Comparison of ENCODE assay signal across 20 cellular contexts in genomic region chr6:138492113-138492512, GRCh38. TPM values are rescaled to one million over a fixed set of nuclear protein-coding genes. Genes with fewer than 3 reads are reported as not detected.
DNase-seq lines count a peak whose midpoint lies in the region; ATAC-seq and TF ChIP-seq lines count a peak whose summit lies in the region.
"Had no signal": no experiment of that assay in that cellular context is flagged by ENCODE, and none has a peak within 500 bp of the region (broad histone marks: within the 10 kb centered on the region; RNA-seq: fewer than 3 reads in every experiment).

No MANE protein-coding gene starts in this region.

- H3K27me3 ChIP-seq in esophagus muscularis mucosa (no peaks in the 10 kb centered on the region), lower lobe of right lung (ENCODE audit: low read depth) (no peaks in the 10 kb centered on the region)
- H3K27me3 ChIP-seq: colonic mucosa, MG63, ovary had no signal

- no peaks in the 10 kb centered on the region for H3K27me3 Mint-ChIP-seq in progenitor cell of endocrine pancreas
- H3K27me3 Mint-ChIP-seq in activated CD8-positive, alpha-beta memory T cell treated with anti-CD3 and anti-CD28 coated beads, Interleukin-2, amount 10 ng/mL, durations not matched to agents 7 days and 5 days, result peaks cover 29% of the 10 kb centered on the region
- H3K27me3 Mint-ChIP-seq: activated CD4-positive, alpha-beta memory T cell treated with anti-CD3 and anti-CD28 coated beads for 36 hours had no signal

- H3K36me3 ChIP-seq in esophagus muscularis mucosa (peaks cover 0 to 9% (median 0%) of the 10 kb centered on the region in 4 donors), lower lobe of right lung (peaks cover 13% of the 10 kb centered on the region)
- H3K36me3 ChIP-seq: colonic mucosa, MG63, ovary had no signal

- no peak for TF ChIP-seq POLR2A in esophagus muscularis mucosa (IDR thresholded peaks at IDR 0.05; ENCODE audit: low read depth)

- ATAC-seq in lower lobe of right lung, result no peak
- ATAC-seq in activated CD8-positive, alpha-beta memory T cell treated with anti-CD3 and anti-CD28 coated beads, Interleukin-2, amount 10 ng/mL, durations not matched to agents 7 days and 5 days, result no peak
- no peak for ATAC-seq in GM21528 (IDR thresholded peaks at IDR 0.05; ENCODE audit: low FRiP score, unreplicated experiment)
- ATAC-seq: activated naive CD4-positive, alpha-beta T cell treated with anti-CD3 and anti-CD28 coated beads, Interleukin-2, amount 50 U/mL, for 72 hours; activated T-cell treated with anti-CD3 and anti-CD28 coated beads, Interleukin-2, amount 50 U/mL, for 72 hours had no signal

- CTCF ChIA-PET in activated CD8-positive, alpha-beta memory T cell treated with anti-CD3 and anti-CD28 coated beads, Interleukin-2, amount 10 ng/mL, durations not matched to agents 7 days and 5 days (lab: Charles Lee), result no interaction called here

- intact Hi-C loops in esophagus muscularis mucosa (cut with DNase I), result no loop called here
- intact Hi-C loops in lower lobe of right lung (cut with DNase I), result no loop called here

- DNase-seq in NCI-H748 (lab: John Stamatoyannopoulos, UW; ENCODE audit: unreplicated experiment) (peak; percentile 39), NCI-H748 treated with DMSO at 0.1 percent for 48 hours (lab: John Stamatoyannopoulos, UW) (no peak), NCI-H345 treated with DMSO at 0.1 percent for 48 hours (lab: John Stamatoyannopoulos, UW; ENCODE audit: unreplicated experiment) (peak; percentile 62), esophagus muscularis mucosa (ENCODE audit: extremely low spot score) (no peak), progenitor cell of endocrine pancreas (ENCODE audit: low spot score, unreplicated experiment) (no peak), lower lobe of right lung (no peak)
- no peak for DNase-seq in activated CD8-positive, alpha-beta memory T cell treated with anti-CD3 and anti-CD28 coated beads, Interleukin-2, amount 10 ng/mL, durations not matched to agents 7 days and 5 days
- DNase-seq: ACHN; activated CD4-positive, alpha-beta memory T cell treated with anti-CD3 and anti-CD28 coated beads for 36 hours; activated T-cell treated with anti-CD3 and anti-CD28 coated beads, Interleukin-2, amount 50 U/mL, for 72 hours; colonic mucosa; DMS53; MG63; ovary; SIG-M5; WERI-Rb-1 had no signal

- H3K27ac ChIP-seq in esophagus muscularis mucosa (replicated peaks in 1 of 4), result peak overlapping the region; percentile 49 to 79 (median 72)
- H3K27ac ChIP-seq in lower lobe of right lung, result no peak overlapping the region
- H3K27ac ChIP-seq: colonic mucosa, ovary, WERI-Rb-1 had no signal

- H3K4me3 ChIP-seq in esophagus muscularis mucosa, result no peak overlapping the region
- no peak overlapping the region for H3K4me3 ChIP-seq in lower lobe of right lung
- H3K4me3 ChIP-seq: colonic mucosa, MG63, ovary had no signal

- TF ChIP-seq CTCF in esophagus muscularis mucosa (IDR thresholded peaks at IDR 0.05) (no peak), progenitor cell of endocrine pancreas (IDR thresholded peaks at IDR 0.05; ENCODE audit: unreplicated experiment) (no peak), lower lobe of right lung (IDR thresholded peaks at IDR 0.05) (no peak)

- no peak overlapping the region for H3K4me3 Mint-ChIP-seq in progenitor cell of endocrine pancreas (ENCODE audit: low read depth)
- no peak overlapping the region for H3K4me3 Mint-ChIP-seq in activated CD8-positive, alpha-beta memory T cell treated with anti-CD3 and anti-CD28 coated beads, Interleukin-2, amount 10 ng/mL, durations not matched to agents 7 days and 5 days
- H3K4me3 Mint-ChIP-seq: activated CD4-positive, alpha-beta memory T cell treated with anti-CD3 and anti-CD28 coated beads for 36 hours; activated T-cell treated with anti-CD3 and anti-CD28 coated beads, Interleukin-2, amount 50 U/mL, for 72 hours; CD14-positive monocyte; stimulated activated naive CD8-positive, alpha-beta T cell treated with anti-CD3 and anti-CD28 coated beads, Interleukin-15, Interleukin-2, amounts not matched to agents 100 ng/mL and 50 ng/mL, for 24 hours had no signal

- TF ChIP-seq EP300 in esophagus muscularis mucosa (IDR thresholded peaks at IDR 0.05), result no peak

- no peaks in the 10 kb centered on the region for H3K9me3 Mint-ChIP-seq in progenitor cell of endocrine pancreas (ENCODE audit: low read depth)
- H3K9me3 Mint-ChIP-seq in activated CD8-positive, alpha-beta memory T cell treated with anti-CD3 and anti-CD28 coated beads, Interleukin-2, amount 10 ng/mL, durations not matched to agents 7 days and 5 days (ENCODE audit: low read depth), result no peaks in the 10 kb centered on the region
- H3K9me3 Mint-ChIP-seq: activated CD4-positive, alpha-beta memory T cell treated with anti-CD3 and anti-CD28 coated beads for 36 hours; activated naive CD4-positive, alpha-beta T cell treated with anti-CD3 and anti-CD28 coated beads, Interleukin-2, amount 50 U/mL, for 72 hours; activated T-cell treated with anti-CD3 and anti-CD28 coated beads, Interleukin-2, amount 50 U/mL, for 72 hours; stimulated activated naive CD8-positive, alpha-beta T cell treated with anti-CD3 and anti-CD28 coated beads, Interleukin-15, Interleukin-2, amounts not matched to agents 100 ng/mL and 50 ng/mL, for 24 hours had no signal

- WGBS in esophagus muscularis mucosa, result 62% methylated on average over 4 of the region's 4 CpGs

- H3K27ac Mint-ChIP-seq in progenitor cell of endocrine pancreas, result peak overlapping the region; percentile 92
- H3K27ac Mint-ChIP-seq in activated CD8-positive, alpha-beta memory T cell treated with anti-CD3 and anti-CD28 coated beads, Interleukin-2, amount 10 ng/mL, durations not matched to agents 7 days and 5 days, result no peak overlapping the region
- H3K27ac Mint-ChIP-seq: activated CD4-positive, alpha-beta memory T cell treated with anti-CD3 and anti-CD28 coated beads for 36 hours; activated naive CD4-positive, alpha-beta T cell treated with anti-CD3 and anti-CD28 coated beads, Interleukin-2, amount 50 U/mL, for 72 hours; activated T-cell treated with anti-CD3 and anti-CD28 coated beads, Interleukin-2, amount 50 U/mL, for 72 hours; CD14-positive monocyte; stimulated activated naive CD8-positive, alpha-beta T cell treated with anti-CD3 and anti-CD28 coated beads, Interleukin-15, Interleukin-2, amounts not matched to agents 100 ng/mL and 50 ng/mL, for 24 hours had no signal

- H3K9me3 ChIP-seq in esophagus muscularis mucosa, result no peaks in the 10 kb centered on the region
- no peaks in the 10 kb centered on the region for H3K9me3 ChIP-seq in lower lobe of right lung
- H3K9me3 ChIP-seq: colonic mucosa, MG63, ovary had no signal

- peaks cover 26% of the 10 kb centered on the region for H3K36me3 Mint-ChIP-seq in progenitor cell of endocrine pancreas (ENCODE audit: insufficient read depth)
- no peaks in the 10 kb centered on the region for H3K36me3 Mint-ChIP-seq in activated CD8-positive, alpha-beta memory T cell treated with anti-CD3 and anti-CD28 coated beads, Interleukin-2, amount 10 ng/mL, durations not matched to agents 7 days and 5 days
- H3K36me3 Mint-ChIP-seq: activated CD4-positive, alpha-beta memory T cell treated with anti-CD3 and anti-CD28 coated beads for 36 hours; activated naive CD4-positive, alpha-beta T cell treated with anti-CD3 and anti-CD28 coated beads, Interleukin-2, amount 50 U/mL, for 72 hours had no signal

- peaks cover 38% of the 10 kb centered on the region for H3K4me1 Mint-ChIP-seq in progenitor cell of endocrine pancreas (ENCODE audit: low read depth)
- no peaks in the 10 kb centered on the region for H3K4me1 Mint-ChIP-seq in activated CD8-positive, alpha-beta memory T cell treated with anti-CD3 and anti-CD28 coated beads, Interleukin-2, amount 10 ng/mL, durations not matched to agents 7 days and 5 days

- H3K4me1 ChIP-seq in esophagus muscularis mucosa, result peaks cover 19 to 47% (median 40%) of the 10 kb centered on the region in 4 donors
- no peaks in the 10 kb centered on the region for H3K4me1 ChIP-seq in lower lobe of right lung

RNA-seq across cellular contexts. Expression of gene NHSL1, which starts 7.2 kb away (rescaled TPM):
- total RNA-seq in esophagus muscularis mucosa (10 to 100 TPM in 3 of 4 donors, 1 to 10 TPM in 1; 8.6 to 15.6 (median 11.7) TPM), progenitor cell of endocrine pancreas (79.0 and 86.5 TPM in 2 replicates), lower lobe of right lung (63.7 TPM)
- total RNA-seq in activated CD8-positive, alpha-beta memory T cell treated with anti-CD3 and anti-CD28 coated beads, Interleukin-2, amount 10 ng/mL, durations not matched to agents 7 days and 5 days, result under 1 TPM; 0.20 to 0.35 TPM

Comparison
In these comparisons a context has a peak if more than half of its experiments do, and no peak if none do; other contexts are left out.
1. DNase-seq: peak in NCI-H748 (single experiment) and NCI-H345 treated with DMSO at 0.1 percent for 48 hours (single experiment); none in NCI-H748 treated with DMSO at 0.1 percent for 48 hours (single experiment), esophagus muscularis mucosa (single experiment), progenitor cell of endocrine pancreas (single experiment), lower lobe of right lung (single experiment) and activated CD8-positive, alpha-beta memory T cell treated with anti-CD3 and anti-CD28 coated beads, Interleukin-2, amount 10 ng/mL, durations not matched to agents 7 days and 5 days (single experiment).
2. RNA of gene NHSL1, which starts 7.2 kb away (total RNA-seq): 79.0 to 86.5 TPM in progenitor cell of endocrine pancreas, 63.7 TPM in lower lobe of right lung (single experiment) and 8.6 to 15.6 TPM in esophagus muscularis mucosa; 0.20 to 0.35 TPM in activated CD8-positive, alpha-beta memory T cell treated with anti-CD3 and anti-CD28 coated beads, Interleukin-2, amount 10 ng/mL, durations not matched to agents 7 days and 5 days; every median in the first group is over 4 times any median in the second.